1 cellular context compared by ENCODE assay signal in the genomic region with DNA sequence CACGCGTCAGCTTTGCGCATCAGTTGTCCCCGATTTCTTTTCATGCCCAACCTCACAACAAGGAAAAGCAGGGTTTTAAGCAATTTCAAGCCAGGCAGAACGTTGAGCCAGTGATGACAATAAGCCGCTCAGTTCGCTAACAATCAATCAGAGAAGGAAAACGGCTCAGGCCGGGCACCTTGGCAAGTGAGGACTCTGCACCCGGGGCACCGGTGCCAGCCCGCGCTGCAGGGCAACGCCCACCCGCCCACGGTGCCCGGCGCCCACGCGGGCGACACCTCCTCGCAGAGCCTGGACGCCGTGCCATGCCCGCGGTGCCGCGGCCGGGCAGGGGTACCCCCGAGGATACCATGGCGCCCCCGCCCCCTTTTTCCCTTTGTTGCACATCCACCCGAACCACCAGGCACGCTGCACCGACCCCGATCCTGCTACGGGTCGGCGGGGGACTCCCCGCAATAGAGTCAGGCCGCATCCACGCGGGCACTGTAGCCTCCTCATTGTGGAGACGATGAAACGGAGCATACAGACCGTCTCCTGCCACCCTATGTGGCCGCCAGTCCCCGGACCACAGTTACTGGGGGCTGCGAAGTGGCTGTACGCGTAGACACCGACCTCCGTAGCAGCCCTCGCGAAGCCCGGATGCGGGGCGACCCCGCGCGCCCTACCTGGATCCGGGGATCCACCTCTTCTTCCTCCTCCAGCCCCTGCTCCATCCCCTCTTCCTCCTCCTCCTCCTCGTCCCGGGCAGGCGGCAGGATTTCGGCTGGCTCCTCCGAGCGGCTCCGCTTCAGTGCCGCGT.
TF ChIP-seq lines count a peak whose summit lies in the region.

No MANE protein-coding gene starts in this region.

TF ChIP-seq in HEK293, 187 proteins besides CTCF, POLR2A, EP300 and RAD21 (continued from another document and continues in another):
- TF ChIP-seq, protein P1, sequence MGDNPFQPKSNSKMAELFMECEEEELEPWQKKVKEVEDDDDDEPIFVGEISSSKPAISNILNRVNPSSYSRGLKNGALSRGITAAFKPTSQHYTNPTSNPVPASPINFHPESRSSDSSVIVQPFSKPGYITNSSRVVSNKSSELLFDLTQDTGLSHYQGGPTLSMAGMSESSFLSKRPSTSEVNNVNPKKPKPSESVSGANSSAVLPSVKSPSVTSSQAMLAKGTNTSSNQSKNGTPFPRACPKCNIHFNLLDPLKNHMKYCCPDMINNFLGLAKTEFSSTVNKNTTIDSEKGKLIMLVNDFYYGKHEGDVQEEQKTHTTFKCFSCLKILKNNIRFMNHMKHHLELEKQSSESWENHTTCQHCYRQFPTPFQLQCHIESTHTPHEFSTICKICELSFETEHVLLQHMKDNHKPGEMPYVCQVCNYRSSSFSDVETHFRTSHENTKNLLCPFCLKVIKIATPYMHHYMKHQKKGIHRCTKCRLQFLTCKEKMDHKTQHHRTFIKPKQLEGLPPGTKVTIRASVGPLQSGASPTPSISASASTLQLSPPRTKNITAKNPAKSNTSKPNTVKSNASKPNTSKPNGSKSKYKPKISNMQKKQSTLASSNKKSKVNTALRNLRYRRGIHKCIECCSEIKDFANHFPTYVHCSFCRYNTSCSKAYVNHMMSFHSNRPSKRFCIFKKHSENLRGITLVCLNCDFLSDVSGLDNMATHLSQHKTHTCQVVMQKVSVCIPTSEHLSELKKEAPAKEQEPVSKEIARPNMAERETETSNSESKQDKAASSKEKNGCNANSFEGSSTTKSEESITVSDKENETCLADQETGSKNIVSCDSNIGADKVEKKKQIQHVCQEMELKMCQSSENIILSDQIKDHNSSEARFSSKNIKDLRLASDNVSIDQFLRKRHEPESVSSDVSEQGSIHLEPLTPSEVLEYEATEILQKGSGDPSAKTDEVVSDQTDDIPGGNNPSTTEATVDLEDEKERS (tag by site-specific recombination; IDR thresholded peaks at IDR 0.05) = no peak
- no peak for TF ChIP-seq MEIS1 (CRISPR knock-in tag; IDR thresholded peaks at IDR 0.05; ENCODE audit: borderline replicate concordance)
- TF ChIP-seq, protein P2, sequence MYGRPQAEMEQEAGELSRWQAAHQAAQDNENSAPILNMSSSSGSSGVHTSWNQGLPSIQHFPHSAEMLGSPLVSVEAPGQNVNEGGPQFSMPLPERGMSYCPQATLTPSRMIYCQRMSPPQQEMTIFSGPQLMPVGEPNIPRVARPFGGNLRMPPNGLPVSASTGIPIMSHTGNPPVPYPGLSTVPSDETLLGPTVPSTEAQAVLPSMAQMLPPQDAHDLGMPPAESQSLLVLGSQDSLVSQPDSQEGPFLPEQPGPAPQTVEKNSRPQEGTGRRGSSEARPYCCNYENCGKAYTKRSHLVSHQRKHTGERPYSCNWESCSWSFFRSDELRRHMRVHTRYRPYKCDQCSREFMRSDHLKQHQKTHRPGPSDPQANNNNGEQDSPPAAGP (tag by site-specific recombination; IDR thresholded peaks at IDR 0.05) = no peak
- TF ChIP-seq PRDM2 (tag by site-specific recombination; IDR thresholded peaks at IDR 0.05; ENCODE audit: borderline replicate concordance) = 0 out of 2 replicates have a peak, but pooled peaks have one; percentile 31
- TF ChIP-seq EGR2 (tag by site-specific recombination; IDR thresholded peaks at IDR 0.05; ENCODE audit: low read depth) = peak; percentile 74
- no peak for TF ChIP-seq ZNF423 (tag by site-specific recombination; IDR thresholded peaks at IDR 0.05)
- TF ChIP-seq, protein P3, sequence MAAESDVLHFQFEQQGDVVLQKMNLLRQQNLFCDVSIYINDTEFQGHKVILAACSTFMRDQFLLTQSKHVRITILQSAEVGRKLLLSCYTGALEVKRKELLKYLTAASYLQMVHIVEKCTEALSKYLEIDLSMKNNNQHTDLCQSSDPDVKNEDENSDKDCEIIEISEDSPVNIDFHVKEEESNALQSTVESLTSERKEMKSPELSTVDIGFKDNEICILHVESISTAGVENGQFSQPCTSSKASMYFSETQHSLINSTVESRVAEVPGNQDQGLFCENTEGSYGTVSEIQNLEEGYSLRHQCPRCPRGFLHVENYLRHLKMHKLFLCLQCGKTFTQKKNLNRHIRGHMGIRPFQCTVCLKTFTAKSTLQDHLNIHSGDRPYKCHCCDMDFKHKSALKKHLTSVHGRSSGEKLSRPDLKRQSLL (tag by site-specific recombination; IDR thresholded peaks at IDR 0.05) = no peak
- TF ChIP-seq ZNF513 (tag by site-specific recombination; IDR thresholded peaks at IDR 0.05) = peak; percentile 92
- no peak; the same call in 1 of the 2 replicates for TF ChIP-seq KLF16 (tag by site-specific recombination; IDR thresholded peaks at IDR 0.05)
- TF ChIP-seq ZNF610 (tag by site-specific recombination; IDR thresholded peaks at IDR 0.05; ENCODE audit: borderline replicate concordance) = no peak
- peak; percentile 43 for TF ChIP-seq ZNF2 (tag by site-specific recombination; IDR thresholded peaks at IDR 0.05)
- no peak for TF ChIP-seq KLF8 (tag by site-specific recombination; IDR thresholded peaks at IDR 0.05)
- TF ChIP-seq ZNF23 (tag by site-specific recombination; IDR thresholded peaks at IDR 0.05; ENCODE audit: borderline replicate concordance) = no peak
- TF ChIP-seq BCL11B (tag by site-specific recombination; IDR thresholded peaks at IDR 0.05; ENCODE audit: low read depth) = no peak
- TF ChIP-seq, protein P4, sequence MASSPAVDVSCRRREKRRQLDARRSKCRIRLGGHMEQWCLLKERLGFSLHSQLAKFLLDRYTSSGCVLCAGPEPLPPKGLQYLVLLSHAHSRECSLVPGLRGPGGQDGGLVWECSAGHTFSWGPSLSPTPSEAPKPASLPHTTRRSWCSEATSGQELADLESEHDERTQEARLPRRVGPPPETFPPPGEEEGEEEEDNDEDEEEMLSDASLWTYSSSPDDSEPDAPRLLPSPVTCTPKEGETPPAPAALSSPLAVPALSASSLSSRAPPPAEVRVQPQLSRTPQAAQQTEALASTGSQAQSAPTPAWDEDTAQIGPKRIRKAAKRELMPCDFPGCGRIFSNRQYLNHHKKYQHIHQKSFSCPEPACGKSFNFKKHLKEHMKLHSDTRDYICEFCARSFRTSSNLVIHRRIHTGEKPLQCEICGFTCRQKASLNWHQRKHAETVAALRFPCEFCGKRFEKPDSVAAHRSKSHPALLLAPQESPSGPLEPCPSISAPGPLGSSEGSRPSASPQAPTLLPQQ (tag by site-specific recombination; IDR thresholded peaks at IDR 0.05) = no peak
- TF ChIP-seq ZEB2 (tag by site-specific recombination; IDR thresholded peaks at IDR 0.05) = peak; percentile 47; the same call in 1 of the 2 replicates
- no peak for TF ChIP-seq ZNF621 (tag by site-specific recombination; IDR thresholded peaks at IDR 0.05)
- TF ChIP-seq ZNF560 (tag by site-specific recombination; IDR thresholded peaks at IDR 0.05; ENCODE audit: borderline replicate concordance) = no peak
- no peak for TF ChIP-seq IKZF3 (tag by site-specific recombination; IDR thresholded peaks at IDR 0.05)
- TF ChIP-seq BCL11A (tag by site-specific recombination; IDR thresholded peaks at IDR 0.05; ENCODE audit: low read depth) = no peak
- TF ChIP-seq ZXDB (tag by site-specific recombination; IDR thresholded peaks at IDR 0.05) = peak; percentile 69
- TF ChIP-seq, protein P5, sequence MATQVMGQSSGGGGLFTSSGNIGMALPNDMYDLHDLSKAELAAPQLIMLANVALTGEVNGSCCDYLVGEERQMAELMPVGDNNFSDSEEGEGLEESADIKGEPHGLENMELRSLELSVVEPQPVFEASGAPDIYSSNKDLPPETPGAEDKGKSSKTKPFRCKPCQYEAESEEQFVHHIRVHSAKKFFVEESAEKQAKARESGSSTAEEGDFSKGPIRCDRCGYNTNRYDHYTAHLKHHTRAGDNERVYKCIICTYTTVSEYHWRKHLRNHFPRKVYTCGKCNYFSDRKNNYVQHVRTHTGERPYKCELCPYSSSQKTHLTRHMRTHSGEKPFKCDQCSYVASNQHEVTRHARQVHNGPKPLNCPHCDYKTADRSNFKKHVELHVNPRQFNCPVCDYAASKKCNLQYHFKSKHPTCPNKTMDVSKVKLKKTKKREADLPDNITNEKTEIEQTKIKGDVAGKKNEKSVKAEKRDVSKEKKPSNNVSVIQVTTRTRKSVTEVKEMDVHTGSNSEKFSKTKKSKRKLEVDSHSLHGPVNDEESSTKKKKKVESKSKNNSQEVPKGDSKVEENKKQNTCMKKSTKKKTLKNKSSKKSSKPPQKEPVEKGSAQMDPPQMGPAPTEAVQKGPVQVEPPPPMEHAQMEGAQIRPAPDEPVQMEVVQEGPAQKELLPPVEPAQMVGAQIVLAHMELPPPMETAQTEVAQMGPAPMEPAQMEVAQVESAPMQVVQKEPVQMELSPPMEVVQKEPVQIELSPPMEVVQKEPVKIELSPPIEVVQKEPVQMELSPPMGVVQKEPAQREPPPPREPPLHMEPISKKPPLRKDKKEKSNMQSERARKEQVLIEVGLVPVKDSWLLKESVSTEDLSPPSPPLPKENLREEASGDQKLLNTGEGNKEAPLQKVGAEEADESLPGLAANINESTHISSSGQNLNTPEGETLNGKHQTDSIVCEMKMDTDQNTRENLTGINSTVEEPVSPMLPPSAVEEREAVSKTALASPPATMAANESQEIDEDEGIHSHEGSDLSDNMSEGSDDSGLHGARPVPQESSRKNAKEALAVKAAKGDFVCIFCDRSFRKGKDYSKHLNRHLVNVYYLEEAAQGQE (tag by site-specific recombination; IDR thresholded peaks at IDR 0.05) = peak; percentile 9; the same call in 1 of the 2 replicates
- no peak for TF ChIP-seq ZFP69B (tag by site-specific recombination; IDR thresholded peaks at IDR 0.05)
- peak; percentile 29 for TF ChIP-seq ZBTB17 (tag by site-specific recombination; IDR thresholded peaks at IDR 0.05)
- TF ChIP-seq, protein P6, sequence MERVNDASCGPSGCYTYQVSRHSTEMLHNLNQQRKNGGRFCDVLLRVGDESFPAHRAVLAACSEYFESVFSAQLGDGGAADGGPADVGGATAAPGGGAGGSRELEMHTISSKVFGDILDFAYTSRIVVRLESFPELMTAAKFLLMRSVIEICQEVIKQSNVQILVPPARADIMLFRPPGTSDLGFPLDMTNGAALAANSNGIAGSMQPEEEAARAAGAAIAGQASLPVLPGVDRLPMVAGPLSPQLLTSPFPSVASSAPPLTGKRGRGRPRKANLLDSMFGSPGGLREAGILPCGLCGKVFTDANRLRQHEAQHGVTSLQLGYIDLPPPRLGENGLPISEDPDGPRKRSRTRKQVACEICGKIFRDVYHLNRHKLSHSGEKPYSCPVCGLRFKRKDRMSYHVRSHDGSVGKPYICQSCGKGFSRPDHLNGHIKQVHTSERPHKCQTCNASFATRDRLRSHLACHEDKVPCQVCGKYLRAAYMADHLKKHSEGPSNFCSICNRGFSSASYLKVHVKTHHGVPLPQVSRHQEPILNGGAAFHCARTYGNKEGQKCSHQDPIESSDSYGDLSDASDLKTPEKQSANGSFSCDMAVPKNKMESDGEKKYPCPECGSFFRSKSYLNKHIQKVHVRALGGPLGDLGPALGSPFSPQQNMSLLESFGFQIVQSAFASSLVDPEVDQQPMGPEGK (tag by site-specific recombination; IDR thresholded peaks at IDR 0.05) = no peak
- TF ChIP-seq ZNF549 (tag by site-specific recombination; IDR thresholded peaks at IDR 0.05) = no peak
- no peak for TF ChIP-seq YY2 (tag by site-specific recombination; IDR thresholded peaks at IDR 0.05)
- no peak for TF ChIP-seq ZNF658 (tag by site-specific recombination; IDR thresholded peaks at IDR 0.05)
